ENCODE assay signal across 7 cellular contexts in genomic region chr11:64245401-64245796, GRCh38. TPM values are rescaled to one million over a fixed set of nuclear protein-coding genes. Genes with fewer than 3 reads are reported as not detected.
DNase-seq lines count a peak whose midpoint lies in the region; ATAC-seq and TF ChIP-seq lines count a peak whose summit lies in the region.

No MANE protein-coding gene starts in this region.

- 35% methylated on average over 6 of the region's 6 CpGs; no CpG with 5 or more reads in 1 of the 2 experiments for WGBS in endodermal cell (ENCODE audit: insufficient coverage in 1 of 2, insufficient read length in 1 of 2), 2 experiments

- H3K36me3 Mint-ChIP-seq in T-helper 1 cell treated with Interleukin-12 subunit alpha and Interleukin-12 subunit beta and Interleukin-4 antibody, amounts not matched to agents 30 μg/mL and 1 μg/mL, for 36 hours (ENCODE audit: low read depth) = no peaks in the 10 kb centered on the region
- H3K36me3 Mint-ChIP-seq in endodermal cell (ENCODE audit: low read depth) (peaks cover 16% of the 10 kb centered on the region), natural killer cell (no peaks in the 10 kb centered on the region)

- H3K4me1 Mint-ChIP-seq in T-helper 1 cell treated with Interleukin-12 subunit alpha and Interleukin-12 subunit beta and Interleukin-4 antibody, amounts not matched to agents 30 μg/mL and 1 μg/mL, for 36 hours (ENCODE audit: low read depth) = peaks cover 31% of the 10 kb centered on the region
- H3K4me1 Mint-ChIP-seq in endodermal cell (peaks cover 27% of the 10 kb centered on the region), natural killer cell (peaks cover 18 to 58% of the 10 kb centered on the region in 2 donors)

- no peak for TF ChIP-seq CTCF in HFF-Myc (IDR thresholded peaks at IDR 0.05; ENCODE audit: low read depth, low read length, missing control alignments)
- no peak for TF ChIP-seq CTCF in endodermal cell (conservative IDR thresholded peaks at IDR 0.05)
- no peak for TF ChIP-seq CTCF in natural killer cell (IDR thresholded peaks at IDR 0.05)

- H3K27me3 Mint-ChIP-seq in T-helper 1 cell treated with Interleukin-12 subunit alpha and Interleukin-12 subunit beta and Interleukin-4 antibody, amounts not matched to agents 30 μg/mL and 1 μg/mL, for 36 hours (ENCODE audit: low read depth) = no peaks in the 10 kb centered on the region
- H3K27me3 Mint-ChIP-seq in endodermal cell (ENCODE audit: insufficient read depth) (no peaks in the 10 kb centered on the region), natural killer cell (ENCODE audit: low read depth in 2 of 2) (no peaks in the 10 kb centered on the region)

- no peaks in the 10 kb centered on the region for H3K9me3 Mint-ChIP-seq in T-helper 1 cell treated with Interleukin-12 subunit alpha and Interleukin-12 subunit beta and Interleukin-4 antibody, amounts not matched to agents 30 μg/mL and 1 μg/mL, for 36 hours
- no peaks in the 10 kb centered on the region for H3K9me3 Mint-ChIP-seq in endodermal cell
- no peaks in the 10 kb centered on the region for H3K9me3 Mint-ChIP-seq in natural killer cell

- H3K4me3 Mint-ChIP-seq in T-helper 1 cell treated with Interleukin-12 subunit alpha and Interleukin-12 subunit beta and Interleukin-4 antibody, amounts not matched to agents 30 μg/mL and 1 μg/mL, for 36 hours = peak overlapping the region; percentile 87
- peak overlapping the region; percentile 86 for H3K4me3 Mint-ChIP-seq in endodermal cell
- peak overlapping the region; percentile 81 for H3K4me3 Mint-ChIP-seq in natural killer cell

- DNase-seq in HFF-Myc (ENCODE audit: extremely low read depth, low read depth) (no peak), endodermal cell (no peak), natural killer cell (no peak), NCI-H146 (lab: John Stamatoyannopoulos, UW) (no peak)

- H3K9me3 ChIP-seq in endodermal cell (ENCODE audit: control insufficient read depth, low read length) = no peaks in the 10 kb centered on the region

- no peak for ATAC-seq in natural killer cell
- ATAC-seq in HG02571 (IDR thresholded peaks at IDR 0.05; ENCODE audit: unreplicated experiment) = no peak
- ATAC-seq in HG03097 (IDR thresholded peaks at IDR 0.05; ENCODE audit: low FRiP score, unreplicated experiment) = no peak

- H3K4me3 ChIP-seq in HFF-Myc (replicated peaks; ENCODE audit: low read depth, low read length) (peak overlapping the region; percentile 99), endodermal cell (ENCODE audit: low read length) (peak overlapping the region; percentile 96)

- H3K27ac Mint-ChIP-seq in T-helper 1 cell treated with Interleukin-12 subunit alpha and Interleukin-12 subunit beta and Interleukin-4 antibody, amounts not matched to agents 30 μg/mL and 1 μg/mL, for 36 hours = peak overlapping the region; percentile 79
- H3K27ac Mint-ChIP-seq in endodermal cell (peak overlapping the region; percentile 88), natural killer cell (peak overlapping the region; percentile 69 to 81)

- peaks cover 15% of the 10 kb centered on the region for H3K4me1 ChIP-seq in endodermal cell (ENCODE audit: control insufficient read depth, insufficient read depth, low read length)

- peaks cover 20% of the 10 kb centered on the region for H3K36me3 ChIP-seq in endodermal cell (ENCODE audit: control insufficient read depth, insufficient read depth, low read length)

- no peaks in the 10 kb centered on the region for H3K27me3 ChIP-seq in endodermal cell (ENCODE audit: control insufficient read depth, insufficient read depth, low read length, poor library complexity, severe bottlenecking)

- intact Hi-C loops in natural killer cell (cut with micrococcal nuclease) = no loop called here

- peak overlapping the region; percentile 82 for H3K9ac ChIP-seq in endodermal cell (ENCODE audit: extremely low read depth, low read length, poor library complexity, severe bottlenecking)

- H3K27ac ChIP-seq in endodermal cell (ENCODE audit: low read depth, low read length) = no peak overlapping the region

RNA-seq across cellular contexts. Expression of gene PPP1R14B, which starts 1.3 kb away (rescaled TPM):
- 100 to 1,000 TPM; 228 to 265 TPM for total RNA-seq in endodermal cell
- polyA plus RNA-seq in endodermal cell (2013, experiment 1 of 2) = 236 TPM
- polyA plus RNA-seq in endodermal cell (2013, experiment 2 of 2) = 235 TPM
- total RNA-seq in natural killer cell = 10 to 100 TPM; 16.9 to 21.3 (median 21.0) TPM

RNA-seq across cellular contexts. Expression of gene FKBP2, which starts 4.5 kb away (rescaled TPM):
- total RNA-seq in endodermal cell (10 to 100 TPM; 44.6 to 53.7 TPM), natural killer cell (10 to 100 TPM; 26.4 to 39.3 (median 30.3) TPM)
- 64.6 TPM for polyA plus RNA-seq in endodermal cell (2013, experiment 1 of 2)
- 54.0 TPM for polyA plus RNA-seq in endodermal cell (2013, experiment 2 of 2)

RNA-seq across cellular contexts. Expression of gene PLCB3, which starts 5.9 kb away (rescaled TPM):
- total RNA-seq in endodermal cell (10 to 100 TPM; 75.0 to 83.2 TPM), natural killer cell (1 to 10 TPM; 5.4 to 7.6 (median 5.5) TPM)
- polyA plus RNA-seq in endodermal cell (2013, experiment 1 of 2) = 31.0 TPM
- 28.3 TPM for polyA plus RNA-seq in endodermal cell (2013, experiment 2 of 2)

RNA-seq across cellular contexts. Expression of gene VEGFB, which starts 11.0 kb away (rescaled TPM):
- total RNA-seq in endodermal cell (10 to 100 TPM; 58.9 to 78.4 TPM), natural killer cell (10 to 100 TPM; 30.7 to 38.7 (median 37.3) TPM)
- 54.9 TPM for polyA plus RNA-seq in endodermal cell (2013, experiment 1 of 2)
- polyA plus RNA-seq in endodermal cell (2013, experiment 2 of 2) = 58.4 TPM

RNA-seq across cellular contexts. Expression of gene DNAJC4, which starts 15.1 kb away (rescaled TPM):
- 10 to 100 TPM; 20.3 to 22.9 TPM for total RNA-seq in endodermal cell
- polyA plus RNA-seq in endodermal cell (2013, experiment 1 of 2) = 47.3 TPM
- 47.4 TPM for polyA plus RNA-seq in endodermal cell (2013, experiment 2 of 2)
- 10 to 100 TPM; 45.0 to 47.0 (median 46.6) TPM for total RNA-seq in natural killer cell

Comparison
In these comparisons a context has a peak if more than half of its experiments do, and no peak if none do; other contexts are left out.
1. RNA of gene PPP1R14B, which starts 1.3 kb away (total RNA-seq): 228 to 265 TPM in endodermal cell; 16.9 to 21.3 TPM in natural killer cell; every median in the first group is over 10 times any median in the second.
2. RNA of gene PLCB3, which starts 5.9 kb away (total RNA-seq): 75.0 to 83.2 TPM in endodermal cell; 5.4 to 7.6 TPM in natural killer cell; every median in the first group is over 4 times any median in the second.
3. Peak in every context shown above with its lines, with median percentiles within 50 percentile points of each other: H3K27ac Mint-ChIP-seq and H3K4me3 Mint-ChIP-seq.